In genomic region chr1:34547043-34547674, GRCh38 we compare ENCODE assay signal across 12 cellular contexts.
A peak's percentile ranks its signal among the peaks of the same experiment; 100 is the strongest.
DNase-seq lines count a peak whose midpoint lies in the region; ATAC-seq and TF ChIP-seq lines count a peak whose summit lies in the region.
"Had no signal": no experiment of that assay in that cellular context is flagged by ENCODE, and none has a peak within 500 bp of the region (broad histone marks: within the 10 kb centered on the region; RNA-seq: fewer than 3 reads in every experiment).

No MANE protein-coding gene starts in this region.

- H3K27me3 Mint-ChIP-seq in CD4-positive, alpha-beta memory T cell: peaks cover 17 to 18% of the 10 kb centered on the region in 2 donors

- no peak overlapping the region for H3K4me3 ChIP-seq in GM12864 (ENCODE audit: low read depth, low read length)
- no peak overlapping the region for H3K4me3 ChIP-seq in LNCaP clone FGC (ENCODE audit: low read depth, low read length)
- H3K4me3 ChIP-seq in choroid plexus epithelial cell (ENCODE audit: low read depth, low read length): no peak overlapping the region
- no peak overlapping the region for H3K4me3 ChIP-seq in lower lobe of right lung
- no peak overlapping the region for H3K4me3 ChIP-seq in CD4-positive, alpha-beta memory T cell (ENCODE audit: low read length in 2 of 2)
- H3K4me3 ChIP-seq in body of pancreas: no peak overlapping the region
- H3K4me3 ChIP-seq: transverse colon had no signal

- intact Hi-C loops in lower lobe of right lung (cut with DNase I) (no loop called here), body of pancreas (cut with DNase I) (no loop called here)
- intact Hi-C loops in CD4-positive, alpha-beta memory T cell (cut with micrococcal nuclease): no loop called here

- DNase-seq in GM12864 (ENCODE audit: low read depth): no peak
- no peak for DNase-seq in LNCaP clone FGC (ENCODE audit: low read depth)
- DNase-seq in choroid plexus epithelial cell (ENCODE audit: low read depth): peak; percentile 2
- no peak for DNase-seq in lower lobe of right lung
- no peak for DNase-seq in GM20000 (ENCODE audit: low spot score)
- DNase-seq in NCI-H226: no peak
- DNase-seq in CD4-positive, alpha-beta memory T cell: no peak
- no peak for DNase-seq in body of pancreas
- DNase-seq: caudate nucleus, retina, transverse colon had no signal

- TF ChIP-seq CTCF in GM12864 (IDR thresholded peaks at IDR 0.05; ENCODE audit: low read depth, low read length, missing control alignments): peak; percentile 32
- peak; percentile 28; the same call in 1 of the 2 replicates for TF ChIP-seq CTCF in LNCaP clone FGC (IDR thresholded peaks at IDR 0.05; ENCODE audit: control insufficient read depth, extremely low read depth, insufficient read depth)
- no peak for TF ChIP-seq CTCF in choroid plexus epithelial cell (conservative IDR thresholded peaks at IDR 0.05; ENCODE audit: low read depth, low read length)
- TF ChIP-seq CTCF in lower lobe of right lung (IDR thresholded peaks at IDR 0.05): peak; percentile 27
- TF ChIP-seq CTCF in GM20000 (IDR thresholded peaks at IDR 0.05; ENCODE audit: extremely low read depth, missing control alignments): no peak
- no peak for TF ChIP-seq CTCF in body of pancreas (IDR thresholded peaks at IDR 0.05)

- no peaks in the 10 kb centered on the region for H3K36me3 Mint-ChIP-seq in CD4-positive, alpha-beta memory T cell

- no peaks in the 10 kb centered on the region for H3K36me3 ChIP-seq in lower lobe of right lung
- H3K36me3 ChIP-seq in CD4-positive, alpha-beta memory T cell (ENCODE audit: insufficient read depth, low read length): no peaks in the 10 kb centered on the region
- H3K36me3 ChIP-seq in body of pancreas (replicated peaks in 1 of 2; ENCODE audit: insufficient read depth in 1 of 2, low read depth in 2 of 2): no peaks in the 10 kb centered on the region
- H3K36me3 ChIP-seq: transverse colon had no signal

- CTCF ChIA-PET in CD4-positive, alpha-beta memory T cell (lab: Charles Lee; ENCODE audit: partially characterized antibody): no interaction called here

- no peaks in the 10 kb centered on the region for H3K4me1 Mint-ChIP-seq in CD4-positive, alpha-beta memory T cell
- H3K4me1 Mint-ChIP-seq: memory B cell had no signal

- H3K27ac Mint-ChIP-seq in CD4-positive, alpha-beta memory T cell: no peak overlapping the region
- H3K27ac Mint-ChIP-seq: memory B cell had no signal

- TF ChIP-seq POLR2A in body of pancreas (IDR thresholded peaks at IDR 0.05): no peak

- peaks cover 3% of the 10 kb centered on the region for H3K27me3 ChIP-seq in lower lobe of right lung (ENCODE audit: low read depth)
- H3K27me3 ChIP-seq in CD4-positive, alpha-beta memory T cell (ENCODE audit: insufficient read depth, low read length): no peaks in the 10 kb centered on the region
- no peaks in the 10 kb centered on the region for H3K27me3 ChIP-seq in body of pancreas

- no peak overlapping the region for H3K4me3 Mint-ChIP-seq in CD4-positive, alpha-beta memory T cell
- H3K4me3 Mint-ChIP-seq: memory B cell had no signal

- no peaks in the 10 kb centered on the region for H3K9me3 ChIP-seq in lower lobe of right lung
- no peaks in the 10 kb centered on the region for H3K9me3 ChIP-seq in CD4-positive, alpha-beta memory T cell (ENCODE audit: control insufficient read depth in 1 of 2, low read length in 2 of 2)
- H3K9me3 ChIP-seq in body of pancreas: no peaks in the 10 kb centered on the region
- H3K9me3 ChIP-seq: transverse colon had no signal

- H3K9me3 Mint-ChIP-seq in CD4-positive, alpha-beta memory T cell: peaks cover 0 to 9% (median 0%) of the 10 kb centered on the region in 8 donors

- H3K4me1 ChIP-seq in lower lobe of right lung (no peaks in the 10 kb centered on the region), body of pancreas (no peaks in the 10 kb centered on the region)
- no peaks in the 10 kb centered on the region for H3K4me1 ChIP-seq in CD4-positive, alpha-beta memory T cell (ENCODE audit: insufficient read depth, low read length)
- H3K4me1 ChIP-seq: transverse colon had no signal

- WGBS in body of pancreas, 2 donors: 28 to 32% methylated on average over 3 of the region's 3 CpGs

- ATAC-seq in lower lobe of right lung (peak; percentile 53 to 79), body of pancreas (no peak)

- POLR2A ChIA-PET in CD4-positive, alpha-beta memory T cell (lab: Charles Lee; ENCODE audit: partially characterized antibody): no interaction called here

- H3K27ac ChIP-seq in lower lobe of right lung (no peak overlapping the region), body of pancreas (no peak overlapping the region)
- no peak overlapping the region for H3K27ac ChIP-seq in CD4-positive, alpha-beta memory T cell (ENCODE audit: low read depth, low read length)
- H3K27ac ChIP-seq: transverse colon had no signal

Comparison
In these comparisons a context has a peak if more than half of its experiments do, and no peak if none do; other contexts are left out.
1. CTCF ChIP-seq: peak in GM12864 (single experiment), LNCaP clone FGC (single experiment) and lower lobe of right lung (single experiment); none in choroid plexus epithelial cell (single experiment), GM20000 (single experiment) and body of pancreas (0 of 7).